Comparison of ENCODE assay signal across 8 cellular contexts in the genomic region with DNA sequence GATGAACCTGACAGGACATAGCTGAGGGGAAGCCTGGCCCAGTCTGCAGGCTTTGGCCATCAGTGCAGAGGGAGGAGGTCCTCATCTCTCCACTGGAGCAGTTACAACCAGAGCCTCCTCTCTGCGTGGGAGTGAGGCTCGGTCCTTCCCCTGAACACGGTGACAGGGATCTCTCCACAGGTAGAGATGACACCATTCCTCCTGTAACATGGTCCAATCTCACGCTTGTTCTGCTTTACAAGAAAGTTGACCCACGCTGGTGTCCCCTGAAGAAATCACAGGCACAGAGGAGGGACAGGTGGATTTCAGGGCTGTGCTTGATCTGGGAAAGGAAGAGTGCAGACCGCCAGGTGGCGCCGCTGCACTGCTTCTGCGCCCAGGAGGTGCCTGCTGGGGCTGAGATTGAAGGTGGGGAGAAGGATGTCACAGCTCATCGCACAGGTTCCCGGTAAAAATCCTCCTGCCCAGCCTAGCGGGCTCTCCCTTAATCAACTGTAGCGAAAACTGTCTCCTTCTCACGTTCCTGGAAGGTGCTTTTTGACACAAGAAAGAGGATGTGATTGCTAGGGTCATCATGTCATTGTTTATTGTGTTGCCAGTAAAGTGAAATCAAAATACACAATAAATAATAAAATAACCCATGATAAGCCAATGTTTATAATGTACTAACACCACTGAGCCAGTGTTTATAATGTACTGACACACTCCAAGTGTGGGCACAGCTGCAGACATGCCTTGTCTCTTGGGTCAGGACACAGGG. TPM values are rescaled to one million over a fixed set of nuclear protein-coding genes. Genes with fewer than 3 reads are reported as not detected.
A peak's percentile ranks its signal among the peaks of the same experiment; 100 is the strongest.
DNase-seq lines count a peak whose midpoint lies in the region; ATAC-seq and TF ChIP-seq lines count a peak whose summit lies in the region.

No MANE protein-coding gene starts in this region.

- no peak overlapping the region for H2BK5ac ChIP-seq in IMR-90 (ENCODE audit: low read depth, low read length, poor library complexity, severe bottlenecking)

- ATAC-seq in IMR-90 (ENCODE audit: low read depth): peak; percentile 94

- H2BK15ac ChIP-seq in IMR-90 (ENCODE audit: low read depth, low read length): no peak overlapping the region

- H3K27me3 ChIP-seq in IMR-90 (ENCODE audit: control insufficient read depth, insufficient read depth, low read length) (peaks cover 32% of the 10 kb centered on the region), neural progenitor cell (peaks cover 17% of the 10 kb centered on the region), stomach (peaks cover 0 to 65% (median 17%) of the 10 kb centered on the region in 3 donors)

- H3K9me3 ChIP-seq in IMR-90 (ENCODE audit: control insufficient read depth, insufficient read depth, low read length) (no peaks in the 10 kb centered on the region), neural progenitor cell (ENCODE audit: low read depth) (no peaks in the 10 kb centered on the region), stomach (peaks cover 0 to 6% (median 0%) of the 10 kb centered on the region in 4 donors)

- peaks cover 34% of the 10 kb centered on the region for H3K27me3 Mint-ChIP-seq in activated T-helper 1 cell treated with anti-CD3 and anti-CD28 coated beads, Interleukin-12 subunit alpha, Interleukin-12 subunit beta, Interleukin-2, Interleukin-4 antibody, amounts not matched to agents 30 ng/mL and 10 ng/mL and 1 ng/mL, durations not matched to agents 14 hours and 24 hours and 36 hours (ENCODE audit: insufficient read depth)
- peaks cover 7% of the 10 kb centered on the region for H3K27me3 Mint-ChIP-seq in neural progenitor cell (ENCODE audit: insufficient read depth, low read depth)

- DNase-seq in DMS53 treated with DMSO at 0.1 percent for 48 hours (lab: John Stamatoyannopoulos, UW; ENCODE audit: unreplicated experiment) (peak; percentile 52), IMR-90 (peak; percentile 44), RPMI8226 (peak; percentile 85), fibroblast of the aortic adventitia (ENCODE audit: low read depth) (peak; percentile 61), neural progenitor cell (ENCODE audit: low spot score) (peak; percentile 87), stomach (peak; percentile 88), mesenteric fat pad (ENCODE audit: low spot score) (no peak)
- DNase-seq in activated T-helper 1 cell treated with anti-CD3 and anti-CD28 coated beads, Interleukin-12 subunit alpha, Interleukin-12 subunit beta, Interleukin-2, Interleukin-4 antibody, amounts not matched to agents 30 ng/mL and 10 ng/mL and 1 ng/mL, durations not matched to agents 14 hours and 24 hours and 36 hours (ENCODE audit: low spot score): peak; percentile 70

- H3K36me3 ChIP-seq in IMR-90 (ENCODE audit: control insufficient read depth, insufficient read depth, low read length): no peaks in the 10 kb centered on the region
- H3K36me3 ChIP-seq in neural progenitor cell: no peaks in the 10 kb centered on the region
- H3K36me3 ChIP-seq in stomach: no peaks in the 10 kb centered on the region

- H3K4me2 ChIP-seq in IMR-90 (ENCODE audit: low read depth, low read length): no peak overlapping the region
- H3K4me2 ChIP-seq in neural progenitor cell: no peak overlapping the region

- POLR2A ChIA-PET in IMR-90 (lab: Charles Lee; ENCODE audit: unreplicated experiment): no interaction called here

- H2AK9ac ChIP-seq in IMR-90 (replicated peaks; ENCODE audit: low read depth, low read length, poor library complexity): no peak overlapping the region

- H2AFZ ChIP-seq in IMR-90 (replicated peaks; ENCODE audit: low read length, poor library complexity) (peak overlapping the region; percentile 58), neural progenitor cell (replicated peaks) (peak overlapping the region; percentile 44)

- H3K23ac ChIP-seq in IMR-90 (ENCODE audit: low read depth, low read length): no peak overlapping the region

- no peaks in the 10 kb centered on the region for H3F3A ChIP-seq in neural progenitor cell (ENCODE audit: low read depth)

- no peak overlapping the region for H2BK120ac ChIP-seq in IMR-90 (ENCODE audit: low read depth, low read length)

- H3K4ac ChIP-seq in IMR-90 (ENCODE audit: low read depth, low read length): no peak overlapping the region

- H3K4me1 Mint-ChIP-seq in activated T-helper 1 cell treated with anti-CD3 and anti-CD28 coated beads, Interleukin-12 subunit alpha, Interleukin-12 subunit beta, Interleukin-2, Interleukin-4 antibody, amounts not matched to agents 30 ng/mL and 10 ng/mL and 1 ng/mL, durations not matched to agents 14 hours and 24 hours and 36 hours (ENCODE audit: low read depth): peaks cover 37% of the 10 kb centered on the region
- no peaks in the 10 kb centered on the region for H3K4me1 Mint-ChIP-seq in neural progenitor cell

- H3K27ac Mint-ChIP-seq in activated T-helper 1 cell treated with anti-CD3 and anti-CD28 coated beads, Interleukin-12 subunit alpha, Interleukin-12 subunit beta, Interleukin-2, Interleukin-4 antibody, amounts not matched to agents 30 ng/mL and 10 ng/mL and 1 ng/mL, durations not matched to agents 14 hours and 24 hours and 36 hours: peak overlapping the region; percentile 50
- peak overlapping the region; percentile 62 for H3K27ac Mint-ChIP-seq in neural progenitor cell

- H3K79me1 ChIP-seq in IMR-90 (ENCODE audit: low read depth in 1 of 2, low read length in 2 of 2): no peaks in the 10 kb centered on the region

- H3K4me3 ChIP-seq in IMR-90 (ENCODE audit: insufficient read depth, low read depth, low read length) (no peak overlapping the region), fibroblast of the aortic adventitia (ENCODE audit: low read depth, low read length) (no peak overlapping the region), neural progenitor cell (no peak overlapping the region), stomach (no peak overlapping the region)

- no peak overlapping the region for H2AK5ac ChIP-seq in IMR-90 (ENCODE audit: low read depth, low read length)

- TF ChIP-seq CTCF in IMR-90 (conservative IDR thresholded peaks at IDR 0.05; ENCODE audit: low read depth, low read length) (peak; percentile 91), fibroblast of the aortic adventitia (IDR thresholded peaks at IDR 0.05; ENCODE audit: insufficient read depth, low read length) (peak; percentile 93), neural progenitor cell (IDR thresholded peaks at IDR 0.05) (peak; percentile 96), stomach (IDR thresholded peaks at IDR 0.05) (peak in 5 of 7 experiments; percentile 71 to 93 (median 91))

- no peak overlapping the region for H2BK20ac ChIP-seq in IMR-90 (ENCODE audit: low read depth, low read length)

- dilution Hi-C loops in IMR-90 (cut with HindIII; ENCODE audit: low sequenced_read_pairs, unreplicated experiment): no loop called here

- no peak overlapping the region for H4K91ac ChIP-seq in IMR-90 (ENCODE audit: insufficient read depth, low read depth, low read length)

- no peak overlapping the region for H3K18ac ChIP-seq in IMR-90 (ENCODE audit: low read depth, low read length)

- no peaks in the 10 kb centered on the region for H3K79me2 ChIP-seq in neural progenitor cell (ENCODE audit: low read depth)

- intact Hi-C loops in IMR-90 (cut with micrococcal nuclease) (loop anchor here (1.0 kb wide), 5 partner anchors 119 to 322 kb away; no protein-coding TSS in a partner anchor), stomach (cut with DNase I; ENCODE audit: low total_unique reads) (no loop called here)
- intact Hi-C loops in activated T-helper 1 cell treated with anti-CD3 and anti-CD28 coated beads, Interleukin-12 subunit alpha, Interleukin-12 subunit beta, Interleukin-2, Interleukin-4 antibody, amounts not matched to agents 30 ng/mL and 10 ng/mL and 1 ng/mL, durations not matched to agents 14 hours and 24 hours and 36 hours (cut with micrococcal nuclease): loop anchor here (1.0 to 5.0 kb wide), 8 partner anchors 79 to 322 kb away; a partner anchor contains a TSS

- no peak overlapping the region for H4K8ac ChIP-seq in IMR-90 (ENCODE audit: low read depth in 2 of 2, low read length in 2 of 2)

- H3K9me3 Mint-ChIP-seq in activated T-helper 1 cell treated with anti-CD3 and anti-CD28 coated beads, Interleukin-12 subunit alpha, Interleukin-12 subunit beta, Interleukin-2, Interleukin-4 antibody, amounts not matched to agents 30 ng/mL and 10 ng/mL and 1 ng/mL, durations not matched to agents 14 hours and 24 hours and 36 hours: no peaks in the 10 kb centered on the region
- H3K9me3 Mint-ChIP-seq in neural progenitor cell: no peaks in the 10 kb centered on the region

- no peak overlapping the region for H3K14ac ChIP-seq in IMR-90 (replicated peaks; ENCODE audit: low read depth, low read length)

- no peaks in the 10 kb centered on the region for H3K9me1 ChIP-seq in IMR-90 (ENCODE audit: insufficient read depth, low read length)

- H3K56ac ChIP-seq in IMR-90 (ENCODE audit: extremely low read depth, insufficient read depth, low read length): no peak overlapping the region

- no peaks in the 10 kb centered on the region; the same call in 1 of the 2 replicates for H3K4me1 ChIP-seq in IMR-90 (ENCODE audit: control insufficient read depth, insufficient read depth, low read length)
- no peaks in the 10 kb centered on the region for H3K4me1 ChIP-seq in neural progenitor cell
- H3K4me1 ChIP-seq in stomach: peaks cover 4 to 10% (median 6%) of the 10 kb centered on the region in 4 donors

- BruUV-seq in IMR-90 (replicated peaks; lab: Mats Ljungman, UMichigan): no TSS peak

- no peak overlapping the region for H3K27ac ChIP-seq in IMR-90 (ENCODE audit: insufficient read depth, low read length)
- H3K27ac ChIP-seq in neural progenitor cell: no peak overlapping the region
- H3K27ac ChIP-seq in stomach: no peak overlapping the region

- no peak for TF ChIP-seq EP300 in stomach (IDR thresholded peaks at IDR 0.05)

- peak; percentile 99 for TF ChIP-seq RAD21 in IMR-90 (IDR thresholded peaks at IDR 0.05; ENCODE audit: low read length)

- in situ Hi-C loops in IMR-90 (cut with MboI; ENCODE audit: low sequenced_read_pairs): loop anchor here (5.0 to 10.0 kb wide), 2 partner anchors 159 to 287 kb away; a partner anchor contains a TSS

- H3K36me3 Mint-ChIP-seq in activated T-helper 1 cell treated with anti-CD3 and anti-CD28 coated beads, Interleukin-12 subunit alpha, Interleukin-12 subunit beta, Interleukin-2, Interleukin-4 antibody, amounts not matched to agents 30 ng/mL and 10 ng/mL and 1 ng/mL, durations not matched to agents 14 hours and 24 hours and 36 hours (ENCODE audit: low read depth): no peaks in the 10 kb centered on the region
- no peaks in the 10 kb centered on the region for H3K36me3 Mint-ChIP-seq in neural progenitor cell

- no peak overlapping the region for H4K5ac ChIP-seq in IMR-90 (ENCODE audit: low read depth, low read length)

- H3K4me3 Mint-ChIP-seq in activated T-helper 1 cell treated with anti-CD3 and anti-CD28 coated beads, Interleukin-12 subunit alpha, Interleukin-12 subunit beta, Interleukin-2, Interleukin-4 antibody, amounts not matched to agents 30 ng/mL and 10 ng/mL and 1 ng/mL, durations not matched to agents 14 hours and 24 hours and 36 hours: no peak overlapping the region
- H3K4me3 Mint-ChIP-seq in neural progenitor cell: no peak overlapping the region

- TF ChIP-seq POLR2A in IMR-90 (IDR thresholded peaks at IDR 0.05; ENCODE audit: low read depth, low read length): peak; percentile 64; the same call in 1 of the 2 replicates
- no peak for TF ChIP-seq POLR2A in stomach (IDR thresholded peaks at IDR 0.05)

- H4K20me1 ChIP-seq in IMR-90 (ENCODE audit: insufficient read depth, low read length): no peaks in the 10 kb centered on the region
- no peaks in the 10 kb centered on the region for H4K20me1 ChIP-seq in neural progenitor cell (ENCODE audit: low read depth)

- CTCF ChIA-PET in IMR-90 (lab: Yijun Ruan, JAX): interaction anchor here (0.6 to 2.0 kb wide), 7 partner anchors 13 to 281 kb away, joined by 3 to 12 read pairs (median 3); no protein-coding TSS in a partner anchor

- H3K9ac ChIP-seq in IMR-90 (ENCODE audit: low read depth, low read length) (no peak overlapping the region), neural progenitor cell (no peak overlapping the region)

- WGBS in IMR-90 (ENCODE audit: extremely low coverage in 2 of 2, insufficient read length in 1 of 2), 2 experiments: no CpG with 5 or more reads among the region's 14 CpGs
- 6 to 11% (median 8%) methylated on average over 14 of the region's 14 CpGs for WGBS in stomach, 5 donors

RNA-seq across cellular contexts. Expression of a gene that starts 20.4 kb away (rescaled TPM):
- not detected in 2 replicates for total RNA-seq in IMR-90 (2012; rRNA removed)
- not detected in 2 replicates for polyA plus RNA-seq in IMR-90 (2012; rRNA removed)
- 0.04 TPM in 1 of 2 replicates, not detected in the other for polyA plus RNA-seq in IMR-90 (2012; cell fraction: cytosol; rRNA removed)
- not detected in 2 replicates for polyA plus RNA-seq in IMR-90 (2012; cell fraction: nucleus; rRNA removed; ENCODE audit: low replicate concordance)
- total RNA-seq in activated T-helper 1 cell treated with anti-CD3 and anti-CD28 coated beads, Interleukin-12 subunit alpha, Interleukin-12 subunit beta, Interleukin-2, Interleukin-4 antibody, amounts not matched to agents 30 ng/mL and 10 ng/mL and 1 ng/mL, durations not matched to agents 14 hours and 24 hours and 36 hours: 0.91 and 1.6 TPM in 2 replicates
- total RNA-seq in fibroblast of the aortic adventitia (ENCODE audit: low replicate concordance): not detected in 2 replicates
- not detected in 2 replicates for total RNA-seq in neural progenitor cell (ENCODE audit: low replicate concordance)
- not detected for total RNA-seq in stomach
- polyA plus RNA-seq in stomach: 1 to 10 TPM in 1 of 3 donors, under 1 TPM in 1, not detected in 1; 0.10 to 3.6 TPM
- not detected for total RNA-seq in mesenteric fat pad
